Comparison of ENCODE assay signal across 8 cellular contexts in genomic region chr3:157127831-157128767, GRCh38. TPM values are rescaled to one million over a fixed set of nuclear protein-coding genes. Genes with fewer than 3 reads are reported as not detected.
A peak's percentile ranks its signal among the peaks of the same experiment; 100 is the strongest.
DNase-seq lines count a peak whose midpoint lies in the region; ATAC-seq and TF ChIP-seq lines count a peak whose summit lies in the region.

No MANE protein-coding gene starts in this region.

- no peaks in the 10 kb centered on the region for H3K27me3 ChIP-seq in SK-N-SH (ENCODE audit: insufficient read depth)

- WGBS in SK-N-SH (ENCODE audit: low lambda C conversion rate), result 42% methylated on average over 7 of the region's 8 CpGs

- H3K4me1 Mint-ChIP-seq in Calu3 (ENCODE audit: low read depth, unreplicated experiment) (peaks cover 100% of the 10 kb centered on the region), WTC11 (peaks cover 24% of the 10 kb centered on the region)
- H3K4me1 Mint-ChIP-seq in activated naive CD8-positive, alpha-beta T cell treated with anti-CD3 and anti-CD28 coated beads, Interleukin-2, amount 50 U/mL, for 24 hours, result peaks cover 74% of the 10 kb centered on the region

- H4K20me1 ChIP-seq in SK-N-SH (ENCODE audit: insufficient read depth), result no peaks in the 10 kb centered on the region

- no peaks in the 10 kb centered on the region for H3K9me2 ChIP-seq in SK-N-SH

- H3K36me3 ChIP-seq in SK-N-SH (replicated peaks in 1 of 2; ENCODE audit: control insufficient read depth in 1 of 2, insufficient read depth in 2 of 2, low read length in 1 of 2), result no peaks in the 10 kb centered on the region

- H3K27ac ChIP-seq in SK-N-SH (ENCODE audit: low read depth in 2 of 2, low read length in 1 of 2), result peak overlapping the region; percentile 64 to 80

- H3K9me3 Mint-ChIP-seq in Calu3 (ENCODE audit: low read depth, unreplicated experiment) (no peaks in the 10 kb centered on the region), WTC11 (no peaks in the 10 kb centered on the region)
- no peaks in the 10 kb centered on the region for H3K9me3 Mint-ChIP-seq in activated naive CD8-positive, alpha-beta T cell treated with anti-CD3 and anti-CD28 coated beads, Interleukin-2, amount 50 U/mL, for 24 hours

- no peak for TF ChIP-seq RAD21 in SK-N-SH (IDR thresholded peaks at IDR 0.05; ENCODE audit: low read length)

- H3K27ac Mint-ChIP-seq in Calu3 (ENCODE audit: unreplicated experiment) (peak overlapping the region; percentile 96), WTC11 (no peak overlapping the region)
- peak overlapping the region; percentile 94 for H3K27ac Mint-ChIP-seq in activated naive CD8-positive, alpha-beta T cell treated with anti-CD3 and anti-CD28 coated beads, Interleukin-2, amount 50 U/mL, for 24 hours

- H2AFZ ChIP-seq in SK-N-SH (ENCODE audit: low read depth), result peak overlapping the region; percentile 42

- H3K4me3 Mint-ChIP-seq in Calu3 (ENCODE audit: low read depth, unreplicated experiment) (peak overlapping the region; percentile 56), WTC11 (no peak overlapping the region)
- peak overlapping the region; percentile 24 for H3K4me3 Mint-ChIP-seq in activated naive CD8-positive, alpha-beta T cell treated with anti-CD3 and anti-CD28 coated beads, Interleukin-2, amount 50 U/mL, for 24 hours

- intact Hi-C loops in Calu3 (cut with micrococcal nuclease; ENCODE audit: unreplicated experiment), result loop anchor here (2.0 kb wide), 1 partner anchor 303 kb away; no protein-coding TSS in a partner anchor

- CTCF ChIA-PET in Calu3 (lab: Charles Lee), result interaction anchor here (0.7 to 5.6 kb wide), 6 partner anchors 8 to 482 kb away, joined by 3 to 49 read pairs (median 5); no protein-coding TSS in a partner anchor
- CTCF ChIA-PET in SK-N-SH (lab: Yijun Ruan, JAX), result interaction anchor here (1.4 to 6.1 kb wide), 5 partner anchors 9 to 42 kb away, joined by 3 to 57 read pairs (median 4); no protein-coding TSS in a partner anchor
- CTCF ChIA-PET in WTC11 (lab: Charles Lee), result interaction anchor here (0.9 to 1.9 kb wide), 3 partner anchors 9 to 39 kb away, joined by 3 to 7 read pairs (median 4); no protein-coding TSS in a partner anchor

- TF ChIP-seq EP300 in SK-N-SH (IDR thresholded peaks at IDR 0.05; ENCODE audit: borderline replicate concordance in 1 of 2, low read depth in 1 of 2, low read length in 1 of 2), result peak in 1 of 2 experiments; percentile 54; a peak in 1 of 4 replicates

- BruUV-seq in Calu3 (replicated peaks; lab: Mats Ljungman, UMichigan), result no TSS peak

- POLR2A ChIA-PET in SK-N-SH (lab: Yijun Ruan, JAX) (interaction anchor here (0.9 to 1.0 kb wide), 2 partner anchors 26 to 39 kb away, joined by 3 read pairs; no protein-coding TSS in a partner anchor), WTC11 (lab: Charles Lee) (no interaction called here)

- H3K9ac ChIP-seq in SK-N-SH, result peak overlapping the region; percentile 41; the same call in 1 of the 2 replicates

- TF ChIP-seq CTCF in Calu3 (IDR thresholded peaks at IDR 0.05; ENCODE audit: unreplicated experiment), result no peak
- no peak for TF ChIP-seq CTCF in SK-N-SH (IDR thresholded peaks at IDR 0.05)
- no peak for TF ChIP-seq CTCF in WTC11 (IDR thresholded peaks at IDR 0.05)

- H3F3A ChIP-seq in SK-N-SH (replicated peaks; ENCODE audit: insufficient read depth), result peaks cover 23% of the 10 kb centered on the region

- peaks cover 12 to 73% of the 10 kb centered on the region in 2 experiments; a peak in 3 of 4 replicates for H3K4me1 ChIP-seq in SK-N-SH (ENCODE audit: control insufficient read depth in 1 of 2, insufficient read depth in 2 of 2, low read depth in 1 of 2, low read length in 1 of 2)

- DNase-seq in Calu3 (peak; percentile 73), SK-N-SH (no peak), iris pigment epithelial cell (ENCODE audit: low read depth) (peak; percentile 85), WTC11 (ENCODE audit: low spot score) (no peak), DMS 273 treated with DMSO at 0.1 percent for 48 hours (lab: John Stamatoyannopoulos, UW) (no peak)
- peak; percentile 73 for DNase-seq in activated naive CD8-positive, alpha-beta T cell treated with anti-CD3 and anti-CD28 coated beads, Interleukin-2, amount 50 U/mL, for 24 hours
- DNase-seq in stimulated activated CD4-positive, alpha-beta T cell treated with anti-CD3 and anti-CD28 coated beads, Interleukin-4, amount 100 ng/mL, for 1 hour, result peak; percentile 65

- no peak overlapping the region for H3K4me3 ChIP-seq in SK-N-SH (ENCODE audit: low read depth in 2 of 2, low read length in 1 of 2)

- ATAC-seq in HG02798 (IDR thresholded peaks at IDR 0.05; ENCODE audit: poor library complexity, unreplicated experiment) (peak; percentile 62), WTC11 (no peak; the same call in 1 of the 2 replicates)
- ATAC-seq in activated naive CD8-positive, alpha-beta T cell treated with anti-CD3 and anti-CD28 coated beads, Interleukin-2, amount 50 U/mL, for 24 hours, result peak; percentile 97

- peak overlapping the region; percentile 6; the same call in 1 of the 2 replicates for H3K4me2 ChIP-seq in SK-N-SH

- no peaks in the 10 kb centered on the region for H3K79me2 ChIP-seq in SK-N-SH (ENCODE audit: insufficient read depth)

- H3K9me3 ChIP-seq in SK-N-SH, result no peaks in the 10 kb centered on the region

- peaks cover 48% of the 10 kb centered on the region for H3K36me3 Mint-ChIP-seq in Calu3 (ENCODE audit: insufficient read depth, unreplicated experiment)
- H3K36me3 Mint-ChIP-seq in activated naive CD8-positive, alpha-beta T cell treated with anti-CD3 and anti-CD28 coated beads, Interleukin-2, amount 50 U/mL, for 24 hours (ENCODE audit: low read depth), result no peaks in the 10 kb centered on the region
- H3K36me3 Mint-ChIP-seq in WTC11, result no peaks in the 10 kb centered on the region

- H3K27me3 Mint-ChIP-seq in Calu3 (ENCODE audit: unreplicated experiment) (no peaks in the 10 kb centered on the region), WTC11 (ENCODE audit: low read depth) (no peaks in the 10 kb centered on the region; the same call in 1 of the 2 replicates)
- H3K27me3 Mint-ChIP-seq in activated naive CD8-positive, alpha-beta T cell treated with anti-CD3 and anti-CD28 coated beads, Interleukin-2, amount 50 U/mL, for 24 hours, result no peaks in the 10 kb centered on the region

TF ChIP-seq in SK-N-SH, 30 proteins besides CTCF, POLR2A, EP300 and RAD21 (continues in another document):
- TF ChIP-seq MAX (IDR thresholded peaks at IDR 0.05; ENCODE audit: low read depth) (peak; percentile 63; the same call in 1 of the 2 replicates), JUND (IDR thresholded peaks at IDR 0.05) (peak; percentile 62), TCF12 (IDR thresholded peaks at IDR 0.05) (peak; percentile 66), NRF1 (IDR thresholded peaks at IDR 0.05; ENCODE audit: low read depth, low read length) (no peak), ELF1 (IDR thresholded peaks at IDR 0.05) (no peak), MEF2A (IDR thresholded peaks at IDR 0.05; ENCODE audit: borderline replicate concordance, low read depth) (no peak), MXI1 (IDR thresholded peaks at IDR 0.05; ENCODE audit: low read depth, low read length) (no peak), PBX3 (IDR thresholded peaks at IDR 0.05) (peak; percentile 61), TAF1 (IDR thresholded peaks at IDR 0.05; ENCODE audit: borderline replicate concordance, low read depth, low read length) (peak; percentile 22; the same call in 1 of the 2 replicates), RXRA (IDR thresholded peaks at IDR 0.05; ENCODE audit: borderline replicate concordance, low read depth) (peak; percentile 28; the same call in 1 of the 2 replicates)

TF ChIP-seq in WTC11, 78 proteins besides CTCF, POLR2A, EP300 and RAD21:
- TF ChIP-seq CREM (CRISPR knock-in tag; IDR thresholded peaks at IDR 0.05), result no peak

RNA-seq across cellular contexts. Expression of gene CCNL1, which starts 31.8 kb away (rescaled TPM):
- total RNA-seq in Calu3 (2022), result 291 and 303 TPM in 2 replicates
- 99.8 and 131 TPM in 2 replicates for polyA plus RNA-seq in SK-N-SH (2012; rRNA removed)
- 27.3 and 29.6 TPM in 2 replicates for polyA plus RNA-seq in SK-N-SH (2012; cell fraction: cytosol; rRNA removed)
- 490 and 685 TPM in 2 replicates for polyA plus RNA-seq in SK-N-SH (2012; cell fraction: nucleus; rRNA removed)
- 67.2 to 79.6 TPM (median 72.7 TPM) in 3 replicates for total RNA-seq in WTC11 (2021)

Comparison
In these comparisons a context has a peak if more than half of its experiments do, and no peak if none do; other contexts are left out.
1. DNase-seq: peak in Calu3 (single experiment), activated naive CD8-positive, alpha-beta T cell treated with anti-CD3 and anti-CD28 coated beads, Interleukin-2, amount 50 U/mL, for 24 hours (single experiment), iris pigment epithelial cell (single experiment) and stimulated activated CD4-positive, alpha-beta T cell treated with anti-CD3 and anti-CD28 coated beads, Interleukin-4, amount 100 ng/mL, for 1 hour (single experiment); none in SK-N-SH (single experiment), WTC11 (single experiment) and DMS 273 treated with DMSO at 0.1 percent for 48 hours (single experiment).